In the genomic region with DNA sequence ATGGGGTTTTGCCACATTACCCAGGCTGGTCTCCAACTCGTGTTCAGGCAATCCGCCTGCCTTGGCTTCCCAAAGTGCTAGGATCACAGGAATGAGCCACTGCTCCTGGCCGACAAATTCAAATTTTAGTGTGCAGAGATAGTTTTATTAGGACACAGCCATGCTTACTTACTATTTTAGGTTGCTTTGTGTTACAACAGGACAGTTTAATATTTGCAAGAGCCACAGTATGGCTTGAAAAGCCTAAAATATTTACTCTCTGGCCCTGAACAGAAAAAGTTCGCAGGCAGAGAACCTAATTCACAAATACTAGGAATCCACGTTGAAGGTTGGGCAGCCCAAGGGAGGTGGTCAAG, we compare ENCODE assay signal across 34 cellular contexts.
"Had no signal": no experiment of that assay in that cellular context is flagged by ENCODE, and none has a peak within 500 bp of the region (broad histone marks: within the 10 kb centered on the region; RNA-seq: fewer than 3 reads in every experiment).

No MANE protein-coding gene starts in this region.

- H3K36me3 ChIP-seq: adrenal gland, breast epithelium, MG63, Peyer's patch, SJSA1 had no signal

- H3K27ac ChIP-seq: body of pancreas, breast epithelium, Peyer's patch, SJSA1 had no signal

- H3K4me1 ChIP-seq: body of pancreas, breast epithelium, SJSA1 had no signal

- H3K4me3 Mint-ChIP-seq: activated CD4-positive, alpha-beta T cell treated with anti-CD3 and anti-CD28 coated beads, Interleukin-2, amount 10 ng/mL, durations not matched to agents 7 days and 5 days; activated CD8-positive, alpha-beta T cell treated with anti-CD3 and anti-CD28 coated beads, Interleukin-2, amount 10 ng/mL, durations not matched to agents 7 days and 5 days; activated naive CD4-positive, alpha-beta T cell treated with anti-CD3 and anti-CD28 coated beads, Interleukin-2, amount 50 U/mL, for 24 hours; activated naive CD8-positive, alpha-beta T cell treated with anti-CD3 and anti-CD28 coated beads, Interleukin-2, amount 10 ng/mL, durations not matched to agents 7 days and 5 days; activated T-cell treated with anti-CD3 and anti-CD28 coated beads, Interleukin-2, amount 50 U/mL, for 24 hours; T-helper 1 cell treated with Interleukin-12 subunit alpha and Interleukin-12 subunit beta and Interleukin-4 antibody, amounts not matched to agents 30 μg/mL and 1 μg/mL, for 36 hours; T-helper 2 cell treated with Interferon-gamma antibody and Interleukin-4, amounts not matched to agents 5 μg/mL and 100 μg/mL, for 36 hours had no signal

- DNase-seq: activated CD4-positive, alpha-beta T cell treated with anti-CD3 and anti-CD28 coated beads, Interleukin-2, amount 10 ng/mL, durations not matched to agents 7 days and 5 days; activated CD4-positive, alpha-beta T cell treated with anti-CD3 and anti-CD28 coated beads, Interleukin-2, amount 50 U/mL, for 48 hours; activated CD8-positive, alpha-beta T cell treated with anti-CD3 and anti-CD28 coated beads, Interleukin-2, amount 10 ng/mL, durations not matched to agents 7 days and 5 days; activated gamma-delta T cell; activated naive CD4-positive, alpha-beta T cell treated with Interleukin-2 at 50 U/mL for 16 hours; activated naive CD8-positive, alpha-beta T cell treated with anti-CD3 and anti-CD28 coated beads, Interleukin-2, amount 10 ng/mL, durations not matched to agents 7 days and 5 days; activated T-cell treated with anti-CD3 and anti-CD28 coated beads, Interleukin-2, amount 50 U/mL, for 24 hours; body of pancreas; Karpas-422; KBM-7; MG63; NCI-H1048; NCI-H1105 treated with DMSO at 0.1 percent for 48 hours; NCI-H1436; NCI-H1694; NCI-H1930; NCI-H2107; NCI-H2171; NCI-H510A; NCI-H526; NCI-H748 treated with DMSO at 0.1 percent for 48 hours; NK-92 treated with Interleukin-12 subunit alpha and Interleukin-12 subunit beta, amount 100 ng/mL, for 24 hours; PC-3; Peyer's patch; RPMI8226; SHP77 treated with DMSO at 0.1 percent for 48 hours; SK-N-SH had no signal

- H3K4me2 ChIP-seq: SK-N-SH had no signal

- H3K36me3 Mint-ChIP-seq: activated naive CD8-positive, alpha-beta T cell treated with anti-CD3 and anti-CD28 coated beads, Interleukin-2, amount 10 ng/mL, durations not matched to agents 7 days and 5 days had no signal

- H3K27me3 ChIP-seq: body of pancreas, breast epithelium, MG63, Peyer's patch, SJSA1 had no signal

- H3K4me3 ChIP-seq: adrenal gland, body of pancreas, breast epithelium, MG63, Peyer's patch, SJSA1 had no signal

- H3K9me3 ChIP-seq: adrenal gland, body of pancreas, breast epithelium, MG63, Peyer's patch, SJSA1, SK-N-SH had no signal

- ATAC-seq: activated CD8-positive, alpha-beta T cell treated with anti-CD3 and anti-CD28 coated beads, Interleukin-2, amount 10 ng/mL, durations not matched to agents 7 days and 5 days; body of pancreas; PC-3 had no signal

- H3K9me3 Mint-ChIP-seq: activated CD4-positive, alpha-beta T cell treated with anti-CD3 and anti-CD28 coated beads, Interleukin-2, amount 10 ng/mL, durations not matched to agents 7 days and 5 days; activated naive CD4-positive, alpha-beta T cell treated with anti-CD3 and anti-CD28 coated beads, Interleukin-2, amount 50 U/mL, for 24 hours; activated naive CD8-positive, alpha-beta T cell treated with anti-CD3 and anti-CD28 coated beads, Interleukin-2, amount 10 ng/mL, durations not matched to agents 7 days and 5 days; activated T-cell treated with anti-CD3 and anti-CD28 coated beads, Interleukin-2, amount 50 U/mL, for 24 hours; activated T-helper 2 cell treated with anti-CD3 and anti-CD28 coated beads, Interferon-gamma antibody, Interleukin-2, Interleukin-4, amounts not matched to agents 10 μg/mL and 5 μg/mL and 100 μg/mL, durations not matched to agents 14 hours and 24 hours and 36 hours; T-helper 1 cell treated with Interleukin-12 subunit alpha and Interleukin-12 subunit beta and Interleukin-4 antibody, amounts not matched to agents 30 μg/mL and 1 μg/mL, for 36 hours; T-helper 2 cell treated with Interferon-gamma antibody and Interleukin-4, amounts not matched to agents 5 μg/mL and 100 μg/mL, for 36 hours had no signal

- H3K9ac ChIP-seq: SK-N-SH had no signal

- H3K27ac Mint-ChIP-seq: activated CD4-positive, alpha-beta T cell treated with anti-CD3 and anti-CD28 coated beads, Interleukin-2, amount 10 ng/mL, durations not matched to agents 7 days and 5 days; activated CD8-positive, alpha-beta T cell treated with anti-CD3 and anti-CD28 coated beads, Interleukin-2, amount 10 ng/mL, durations not matched to agents 7 days and 5 days; activated naive CD4-positive, alpha-beta T cell treated with anti-CD3 and anti-CD28 coated beads, Interleukin-2, amount 50 U/mL, for 24 hours; activated naive CD8-positive, alpha-beta T cell treated with anti-CD3 and anti-CD28 coated beads, Interleukin-2, amount 10 ng/mL, durations not matched to agents 7 days and 5 days; activated T-cell treated with anti-CD3 and anti-CD28 coated beads, Interleukin-2, amount 50 U/mL, for 24 hours; activated T-helper 2 cell treated with anti-CD3 and anti-CD28 coated beads, Interferon-gamma antibody, Interleukin-2, Interleukin-4, amounts not matched to agents 10 μg/mL and 5 μg/mL and 100 μg/mL, durations not matched to agents 14 hours and 24 hours and 36 hours; T-helper 1 cell treated with Interleukin-12 subunit alpha and Interleukin-12 subunit beta and Interleukin-4 antibody, amounts not matched to agents 30 μg/mL and 1 μg/mL, for 36 hours; T-helper 2 cell treated with Interferon-gamma antibody and Interleukin-4, amounts not matched to agents 5 μg/mL and 100 μg/mL, for 36 hours had no signal
